In the genomic region with DNA sequence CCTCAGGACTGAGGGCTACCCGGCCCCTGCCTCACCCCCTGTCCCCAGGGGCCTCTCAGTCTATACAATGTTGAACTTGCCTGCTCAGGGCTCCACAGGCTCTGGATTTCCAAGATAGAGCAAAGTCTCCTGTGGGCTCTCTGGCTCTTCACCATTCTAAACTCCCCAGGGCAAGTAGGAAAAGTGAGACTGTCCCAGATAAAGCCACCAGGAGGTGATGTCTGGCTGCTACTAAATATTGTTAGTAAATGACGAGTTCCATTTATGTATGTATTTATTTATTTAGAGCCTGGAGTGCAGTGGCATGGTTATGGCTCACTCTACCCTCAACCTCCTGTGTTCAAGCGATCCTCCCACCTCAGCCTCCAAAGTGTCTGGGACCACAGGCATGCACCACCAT, we compare ENCODE assay signal across 17 cellular contexts.
A peak's percentile ranks its signal among the peaks of the same experiment; 100 is the strongest.
DNase-seq lines count a peak whose midpoint lies in the region; ATAC-seq and TF ChIP-seq lines count a peak whose summit lies in the region.
"Had no signal": no experiment of that assay in that cellular context is flagged by ENCODE, and none has a peak within 500 bp of the region (broad histone marks: within the 10 kb centered on the region; RNA-seq: fewer than 3 reads in every experiment).

No MANE protein-coding gene starts in this region.

- no peaks in the 10 kb centered on the region for H4K20me1 ChIP-seq in GM23248 (ENCODE audit: insufficient read depth)
- H4K20me1 ChIP-seq: BLaER1 treated with 17β-estradiol and CSF1 and Interleukin-3, amounts not matched to agents 10 nM and 100 nM had no signal

- H3K27me3 ChIP-seq in GM23248 (replicated peaks; ENCODE audit: insufficient read depth) (0 out of 2 replicates have a peak, but pooled peaks cover 7% of the 10 kb centered on the region), spleen (replicated peaks in 1 of 7) (no peaks in the 10 kb centered on the region)
- H3K27me3 ChIP-seq: BLaER1 treated with 17β-estradiol and CSF1 and Interleukin-3, amounts not matched to agents 10 nM and 100 nM had no signal

- no peaks in the 10 kb centered on the region for H3K9me3 ChIP-seq in GM23248 (ENCODE audit: low read depth)
- H3K9me3 ChIP-seq in spleen, result no peaks in the 10 kb centered on the region
- H3K9me3 ChIP-seq: BLaER1 treated with 17β-estradiol and CSF1 and Interleukin-3, amounts not matched to agents 10 nM and 100 nM; thoracic aorta had no signal

- H3K36me3 ChIP-seq in GM23248 (ENCODE audit: low read depth) (no peaks in the 10 kb centered on the region), spleen (no peaks in the 10 kb centered on the region)
- H3K36me3 ChIP-seq: BLaER1 treated with 17β-estradiol and CSF1 and Interleukin-3, amounts not matched to agents 10 nM and 100 nM; thoracic aorta had no signal

- H3K9me2 ChIP-seq in GM23248 (ENCODE audit: insufficient read depth), result no peaks in the 10 kb centered on the region

- no peak overlapping the region for H2AFZ ChIP-seq in GM23248

- H3K79me2 ChIP-seq in GM23248 (ENCODE audit: insufficient read depth), result no peaks in the 10 kb centered on the region

- DNase-seq in ELR (ENCODE audit: low read depth), result peak; percentile 25
- DNase-seq in GM23248, result peak; percentile 26
- DNase-seq in OCI-M1 (lab: John Stamatoyannopoulos, UW), result peak; percentile 11
- DNase-seq in erythroblast (lab: John Stamatoyannopoulos, UW), result peak; percentile 28 to 33
- no peak for DNase-seq in spleen
- DNase-seq in glomerular visceral epithelial cell (ENCODE audit: extremely low spot score), result no peak
- DNase-seq in activated T-cell treated with anti-CD3 and anti-CD28 coated beads, Interleukin-2, amount 50 U/mL, for 72 hours, result no peak
- no peak for DNase-seq in SIG-M5 (lab: John Stamatoyannopoulos, UW)
- DNase-seq: activated CD4-positive, alpha-beta T cell treated with anti-CD3 and anti-CD28 coated beads for 48 hours; activated naive CD8-positive, alpha-beta T cell treated with anti-CD3 and anti-CD28 coated beads for 36 hours; glutamatergic neuron; NCI-H1105 treated with DMSO at 0.1 percent for 48 hours; NCI-H226; NK-92 treated with Interleukin-12 subunit alpha and Interleukin-12 subunit beta, amount 100 ng/mL, for 24 hours had no signal

- no peaks in the 10 kb centered on the region for H3F3A ChIP-seq in GM23248 (ENCODE audit: insufficient read depth)

- in situ Hi-C loops in GM23248 (cut with MboI), result no loop called here

- TF ChIP-seq POLR2A in erythroblast (IDR thresholded peaks at IDR 0.05; ENCODE audit: low read length), result no peak
- TF ChIP-seq POLR2A in spleen (IDR thresholded peaks at IDR 0.05), result no peak

- H3K27ac ChIP-seq in GM23248 (no peak overlapping the region), spleen (no peak overlapping the region)
- H3K27ac ChIP-seq: BLaER1 treated with 17β-estradiol and CSF1 and Interleukin-3, amounts not matched to agents 10 nM and 100 nM; thoracic aorta had no signal

- H3K27me3 Mint-ChIP-seq in activated T-cell treated with anti-CD3 and anti-CD28 coated beads, Interleukin-2, amount 50 U/mL, for 72 hours (ENCODE audit: low read depth), result no peaks in the 10 kb centered on the region
- H3K27me3 Mint-ChIP-seq: activated naive CD8-positive, alpha-beta T cell treated with anti-CD3 and anti-CD28 coated beads for 36 hours had no signal

- H3K4me1 ChIP-seq in GM23248 (ENCODE audit: insufficient read depth), result no peaks in the 10 kb centered on the region
- H3K4me1 ChIP-seq in spleen, result no peaks in the 10 kb centered on the region
- H3K4me1 ChIP-seq: BLaER1 treated with 17β-estradiol and CSF1 and Interleukin-3, amounts not matched to agents 10 nM and 100 nM had no signal

- H3K9me3 Mint-ChIP-seq in activated T-cell treated with anti-CD3 and anti-CD28 coated beads, Interleukin-2, amount 50 U/mL, for 72 hours, result no peaks in the 10 kb centered on the region
- H3K9me3 Mint-ChIP-seq: activated naive CD8-positive, alpha-beta T cell treated with anti-CD3 and anti-CD28 coated beads for 36 hours; memory B cell had no signal

- TF ChIP-seq CTCF in spleen (IDR thresholded peaks at IDR 0.05 in 8 of 11, conservative IDR thresholded peaks at IDR 0.05 in 3 of 11), result peak in 5 of 11 experiments; percentile 7 to 35 (median 21)

- ATAC-seq in activated T-cell treated with anti-CD3 and anti-CD28 coated beads, Interleukin-2, amount 50 U/mL, for 72 hours (replicated peaks in 1 of 2), result no peak

- no peak overlapping the region for H3K4me3 ChIP-seq in GM23248
- no peak overlapping the region for H3K4me3 ChIP-seq in spleen
- H3K4me3 ChIP-seq: BLaER1 treated with 17β-estradiol and CSF1 and Interleukin-3, amounts not matched to agents 10 nM and 100 nM; thoracic aorta had no signal

- intact Hi-C loops in spleen (cut with DNase I; ENCODE audit: low total_unique reads), result no loop called here

- no peak overlapping the region for H3K27ac Mint-ChIP-seq in activated T-cell treated with anti-CD3 and anti-CD28 coated beads, Interleukin-2, amount 50 U/mL, for 72 hours
- H3K27ac Mint-ChIP-seq: activated naive CD8-positive, alpha-beta T cell treated with anti-CD3 and anti-CD28 coated beads for 36 hours; memory B cell had no signal

- no peak overlapping the region for H3K4me3 Mint-ChIP-seq in activated T-cell treated with anti-CD3 and anti-CD28 coated beads, Interleukin-2, amount 50 U/mL, for 72 hours
- H3K4me3 Mint-ChIP-seq: activated naive CD8-positive, alpha-beta T cell treated with anti-CD3 and anti-CD28 coated beads for 36 hours; memory B cell had no signal

- no peak overlapping the region for H3K9ac ChIP-seq in GM23248
- H3K9ac ChIP-seq: BLaER1 treated with 17β-estradiol and CSF1 and Interleukin-3, amounts not matched to agents 10 nM and 100 nM had no signal

- 49 to 57% methylated on average over 3 of the region's 3 CpGs for WGBS in GM23248 (ENCODE audit: low coverage in 1 of 2, low lambda C conversion rate in 2 of 2, missing lambda C conversion rate in 2 of 2), 2 experiments
- WGBS in spleen, 5 donors, result 82 to 87% (median 82%) methylated on average over 3 of the region's 3 CpGs

- no peak overlapping the region for H3K4me2 ChIP-seq in GM23248 (ENCODE audit: unreplicated experiment)
- H3K4me2 ChIP-seq: BLaER1 treated with 17β-estradiol and CSF1 and Interleukin-3, amounts not matched to agents 10 nM and 100 nM had no signal

- no peaks in the 10 kb centered on the region for H3K36me3 Mint-ChIP-seq in activated T-cell treated with anti-CD3 and anti-CD28 coated beads, Interleukin-2, amount 50 U/mL, for 72 hours (ENCODE audit: insufficient read depth in 2 of 2)
- H3K36me3 Mint-ChIP-seq: activated naive CD8-positive, alpha-beta T cell treated with anti-CD3 and anti-CD28 coated beads for 36 hours; memory B cell had no signal

- H3K4me1 Mint-ChIP-seq in activated T-cell treated with anti-CD3 and anti-CD28 coated beads, Interleukin-2, amount 50 U/mL, for 72 hours (ENCODE audit: low read depth), result no peaks in the 10 kb centered on the region
- H3K4me1 Mint-ChIP-seq: activated naive CD8-positive, alpha-beta T cell treated with anti-CD3 and anti-CD28 coated beads for 36 hours; memory B cell had no signal

Comparison
In these comparisons a context has a peak if more than half of its experiments do, and no peak if none do; other contexts are left out.
1. DNase-seq: peak in ELR (single experiment), GM23248 (single experiment), OCI-M1 (single experiment) and erythroblast (2 of 2); none in spleen (single experiment), glomerular visceral epithelial cell (single experiment), activated T-cell treated with anti-CD3 and anti-CD28 coated beads, Interleukin-2, amount 50 U/mL, for 72 hours (0 of 2) and SIG-M5 (single experiment).